In the genomic region with DNA sequence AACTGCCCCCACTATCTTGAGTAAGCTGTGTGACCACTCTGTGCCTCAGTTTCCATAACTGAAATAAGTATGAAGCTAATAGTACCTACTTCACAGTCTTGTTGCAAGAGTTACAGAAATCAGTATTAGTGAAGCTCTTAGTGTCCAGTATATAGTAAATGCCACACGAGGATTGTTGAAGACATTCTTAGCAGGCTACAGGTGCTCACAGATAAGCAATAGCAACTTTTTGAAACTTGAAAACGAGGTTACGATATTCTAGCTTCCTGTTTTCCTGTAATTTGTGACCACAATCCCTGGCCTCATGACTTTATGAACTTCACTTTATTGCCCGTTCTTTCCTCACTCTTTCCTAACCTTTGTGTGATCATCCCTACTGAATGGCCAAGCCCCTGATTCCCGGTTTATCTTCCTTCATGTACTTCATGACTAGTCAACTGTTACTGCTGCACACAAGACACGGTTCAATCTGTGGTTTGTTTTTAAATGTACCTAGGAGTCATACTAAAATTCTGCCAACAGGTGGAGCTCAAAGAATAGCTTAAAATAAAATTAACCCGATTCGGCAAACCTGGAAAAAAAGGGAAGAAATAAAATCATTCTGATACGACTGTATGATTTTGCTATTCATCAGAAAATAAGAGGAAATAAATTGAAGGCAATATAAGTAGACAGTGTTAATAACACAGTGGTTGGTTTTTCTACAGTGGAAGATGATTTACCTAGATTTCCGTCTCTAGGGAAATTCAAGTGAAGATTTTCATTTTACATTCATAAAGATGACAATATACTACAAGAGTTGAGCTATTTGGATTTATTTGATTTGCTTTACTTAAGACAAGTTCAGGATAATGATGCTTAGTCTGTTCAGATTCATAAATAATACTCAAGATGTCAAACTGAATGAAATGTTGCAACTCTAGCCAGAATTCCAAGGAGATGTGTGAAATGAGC, we compare ENCODE assay signal across 9 cellular contexts. TPM values are rescaled to one million over a fixed set of nuclear protein-coding genes. Genes with fewer than 3 reads are reported as not detected.
DNase-seq lines count a peak whose midpoint lies in the region; ATAC-seq, FAIRE-seq and TF ChIP-seq lines count a peak whose summit lies in the region.
"Had no signal": no experiment of that assay in that cellular context is flagged by ENCODE, and none has a peak within 500 bp of the region (broad histone marks: within the 10 kb centered on the region; RNA-seq: fewer than 3 reads in every experiment).

No MANE protein-coding gene starts in this region.

- no peaks in the 10 kb centered on the region for H4K20me1 ChIP-seq in keratinocyte (ENCODE audit: control insufficient read depth, extremely low read depth, insufficient read depth, low read length)

- no peaks in the 10 kb centered on the region for H3K9me1 ChIP-seq in keratinocyte (ENCODE audit: control insufficient read depth, extremely low read depth, insufficient read depth, low read length)

- no peak overlapping the region for H2AFZ ChIP-seq in keratinocyte (ENCODE audit: control insufficient read depth, low read length)

- no peak for DNase-seq in activated CD8-positive, alpha-beta memory T cell treated with anti-CD3 and anti-CD28 coated beads, Interleukin-2, amount 10 ng/mL, durations not matched to agents 7 days and 5 days
- no peak for DNase-seq in activated CD8-positive, alpha-beta memory T cell treated with anti-CD3 and anti-CD28 coated beads, Interleukin-2, amount 50 U/mL, for 4 hours
- DNase-seq in NCI-H446 (lab: John Stamatoyannopoulos, UW) (peak; percentile 10 to 67), astrocyte of the cerebellum (ENCODE audit: low read depth) (peak; percentile 59), keratinocyte (ENCODE audit: low read depth, low spot score) (no peak), tibial artery (no peak)

- no peak overlapping the region for H3K9ac ChIP-seq in keratinocyte (ENCODE audit: control insufficient read depth, extremely low read depth, insufficient read depth, low read length)

- FAIRE-seq in keratinocyte (lab: Jason Lieb, UNC) = peak; percentile 23

- H3K27ac Mint-ChIP-seq in activated CD8-positive, alpha-beta memory T cell treated with anti-CD3 and anti-CD28 coated beads, Interleukin-2, amount 10 ng/mL, durations not matched to agents 7 days and 5 days = no peak overlapping the region

- H3K4me1 ChIP-seq in keratinocyte (ENCODE audit: control insufficient read depth, extremely low read depth, insufficient read depth, low read length) (no peaks in the 10 kb centered on the region), tibial artery (peaks cover 0 to 13% (median 0%) of the 10 kb centered on the region in 4 donors)

- TF ChIP-seq CTCF in astrocyte of the cerebellum (IDR thresholded peaks at IDR 0.05; ENCODE audit: low read depth, low read length, missing control alignments) (peak; percentile 51), keratinocyte (optimal IDR thresholded peaks at IDR 0.05 in 1 of 3, IDR thresholded peaks at IDR 0.05 in 1 of 3, conservative IDR thresholded peaks at IDR 0.05 in 1 of 3; ENCODE audit: extremely low read depth in 1 of 3, insufficient read depth in 2 of 3, low read length in 3 of 3) (peak in 2 of 3 experiments; percentile 37 to 51), tibial artery (IDR thresholded peaks at IDR 0.05) (peak; percentile 49 to 52)

- in situ Hi-C loops in astrocyte of the cerebellum (cut with HindIII; ENCODE audit: low sequenced_read_pairs) = no loop called here

- H3K9me3 Mint-ChIP-seq in activated CD8-positive, alpha-beta memory T cell treated with anti-CD3 and anti-CD28 coated beads, Interleukin-2, amount 10 ng/mL, durations not matched to agents 7 days and 5 days (ENCODE audit: low read depth) = no peaks in the 10 kb centered on the region
- H3K9me3 Mint-ChIP-seq: stimulated activated naive CD8-positive, alpha-beta T cell treated with anti-CD3 and anti-CD28 coated beads, Interleukin-15, Interleukin-2, amounts not matched to agents 100 ng/mL and 50 ng/mL, for 24 hours had no signal

- peaks cover 18% of the 10 kb centered on the region for H3K4me1 Mint-ChIP-seq in activated CD8-positive, alpha-beta memory T cell treated with anti-CD3 and anti-CD28 coated beads, Interleukin-2, amount 10 ng/mL, durations not matched to agents 7 days and 5 days

- H3K4me3 Mint-ChIP-seq in activated CD8-positive, alpha-beta memory T cell treated with anti-CD3 and anti-CD28 coated beads, Interleukin-2, amount 10 ng/mL, durations not matched to agents 7 days and 5 days = no peak overlapping the region
- H3K4me3 Mint-ChIP-seq: stimulated activated naive CD8-positive, alpha-beta T cell treated with anti-CD3 and anti-CD28 coated beads, Interleukin-15, Interleukin-2, amounts not matched to agents 100 ng/mL and 50 ng/mL, for 24 hours had no signal

- H3K4me3 ChIP-seq in astrocyte of the cerebellum (ENCODE audit: low read depth, low read length) (no peak overlapping the region), keratinocyte (ENCODE audit: control insufficient read depth in 2 of 3, extremely low read depth in 1 of 3, insufficient read depth in 2 of 3, low read depth in 1 of 3, low read length in 3 of 3) (no peak overlapping the region), tibial artery (no peak overlapping the region)

- no peaks in the 10 kb centered on the region for H3K79me2 ChIP-seq in keratinocyte (ENCODE audit: control insufficient read depth, insufficient read depth, low read length)

- H3K27me3 Mint-ChIP-seq in activated CD8-positive, alpha-beta memory T cell treated with anti-CD3 and anti-CD28 coated beads, Interleukin-2, amount 10 ng/mL, durations not matched to agents 7 days and 5 days = no peaks in the 10 kb centered on the region
- H3K27me3 Mint-ChIP-seq: stimulated activated naive CD8-positive, alpha-beta T cell treated with anti-CD3 and anti-CD28 coated beads, Interleukin-15, Interleukin-2, amounts not matched to agents 100 ng/mL and 50 ng/mL, for 24 hours had no signal

- peaks cover 31% of the 10 kb centered on the region for H3K36me3 Mint-ChIP-seq in activated CD8-positive, alpha-beta memory T cell treated with anti-CD3 and anti-CD28 coated beads, Interleukin-2, amount 10 ng/mL, durations not matched to agents 7 days and 5 days

- CTCF ChIA-PET in activated CD8-positive, alpha-beta memory T cell treated with anti-CD3 and anti-CD28 coated beads, Interleukin-2, amount 10 ng/mL, durations not matched to agents 7 days and 5 days (lab: Charles Lee) = interaction anchor here (0.8 to 9.6 kb wide), 32 partner anchors 10 to 626 kb away, joined by 3 to 369 read pairs (median 4); a partner anchor contains a TSS

- H3K27ac ChIP-seq in keratinocyte (ENCODE audit: control insufficient read depth, insufficient read depth, low read length) (no peak overlapping the region), tibial artery (no peak overlapping the region)

- ATAC-seq in activated CD8-positive, alpha-beta memory T cell treated with anti-CD3 and anti-CD28 coated beads, Interleukin-2, amount 10 ng/mL, durations not matched to agents 7 days and 5 days = peak; percentile 55
- ATAC-seq in HG02798 (IDR thresholded peaks at IDR 0.05; ENCODE audit: poor library complexity, unreplicated experiment) (peak; percentile 47), GM19467 (IDR thresholded peaks at IDR 0.05; ENCODE audit: unreplicated experiment) (no peak)

- H3K27me3 ChIP-seq in keratinocyte (ENCODE audit: control insufficient read depth, extremely low read depth, insufficient read depth, low read length) (no peaks in the 10 kb centered on the region), tibial artery (no peaks in the 10 kb centered on the region)

- H3K9me3 ChIP-seq in keratinocyte (ENCODE audit: control insufficient read depth, low read depth, low read length) (no peaks in the 10 kb centered on the region), tibial artery (no peaks in the 10 kb centered on the region)

- no peaks in the 10 kb centered on the region for H3K36me3 ChIP-seq in keratinocyte (ENCODE audit: control insufficient read depth in 2 of 2, extremely low read depth in 1 of 2, insufficient read depth in 2 of 2, low read length in 2 of 2)
- H3K36me3 ChIP-seq in tibial artery = no peaks in the 10 kb centered on the region

- H3K4me2 ChIP-seq in keratinocyte (ENCODE audit: control insufficient read depth, extremely low read depth, insufficient read depth, low read depth, low read length) = peak overlapping the region; percentile 9

- intact Hi-C loops in tibial artery (cut with DNase I; ENCODE audit: low total_unique reads) = no loop called here

- dilution Hi-C loops in keratinocyte (cut with MboI; ENCODE audit: extremely low pct_ligation_motif_present, low sequenced_read_pairs) = no loop called here

RNA-seq across cellular contexts. Expression of a gene that starts 38.1 kb away (rescaled TPM):
- 100 to 1,000 TPM; 385 to 515 TPM for total RNA-seq in activated CD8-positive, alpha-beta memory T cell treated with anti-CD3 and anti-CD28 coated beads, Interleukin-2, amount 10 ng/mL, durations not matched to agents 7 days and 5 days
- polyA plus RNA-seq in keratinocyte = 141 to 181 TPM (median 144 TPM) in 3 replicates
- 23.6 TPM for polyA plus RNA-seq in keratinocyte (2011; ENCODE audit: low read depth)
- 109 and 160 TPM in 2 replicates for polyA plus RNA-seq in keratinocyte (2011; cell fraction: cytosol; rRNA removed)
- polyA plus RNA-seq in keratinocyte (2011; cell fraction: nucleus; rRNA removed) = 155 and 179 TPM in 2 replicates
- 24.3 and 133 TPM in 2 replicates for polyA plus RNA-seq in keratinocyte (2012; ENCODE audit: low replicate concordance)
- 91.9 to 257 TPM (median 179 TPM) in 3 replicates for polyA minus RNA-seq in keratinocyte
- polyA minus RNA-seq in keratinocyte (2011; cell fraction: cytosol; rRNA and poly(A)+ RNA removed) = 143 TPM
- 132 and 199 TPM in 2 replicates for polyA minus RNA-seq in keratinocyte (2011; cell fraction: nucleus; rRNA and poly(A)+ RNA removed)

Comparison
In these comparisons a context has a peak if more than half of its experiments do, and no peak if none do; other contexts are left out.
1. DNase-seq: peak in NCI-H446 (2 of 2) and astrocyte of the cerebellum (single experiment); none in activated CD8-positive, alpha-beta memory T cell treated with anti-CD3 and anti-CD28 coated beads, Interleukin-2, amount 10 ng/mL, durations not matched to agents 7 days and 5 days (single experiment), activated CD8-positive, alpha-beta memory T cell treated with anti-CD3 and anti-CD28 coated beads, Interleukin-2, amount 50 U/mL, for 4 hours (single experiment), keratinocyte (single experiment) and tibial artery (0 of 2).
2. Peak in every context shown above with its lines, with median percentiles within 50 percentile points of each other: CTCF ChIP-seq.